20 cellular contexts compared by ENCODE assay signal in genomic region chr7:35415411-35415822, GRCh38.
"Had no signal": no experiment of that assay in that cellular context is flagged by ENCODE, and none has a peak within 500 bp of the region (broad histone marks: within the 10 kb centered on the region; RNA-seq: fewer than 3 reads in every experiment).

No MANE protein-coding gene starts in this region.

- H2AFZ ChIP-seq: neural progenitor cell had no signal

- H3K9me3 ChIP-seq: body of pancreas, lower lobe of right lung, tibial artery, uterus had no signal

- H3K27ac ChIP-seq: body of pancreas, cardiac muscle cell, lower lobe of right lung, neural progenitor cell, tibial artery, uterus had no signal

- H3K4me1 ChIP-seq: body of pancreas, lower lobe of right lung, neural progenitor cell, tibial artery, uterus had no signal

- H3K27me3 ChIP-seq: body of pancreas, cardiac muscle cell, tibial artery, uterus had no signal

- H3K36me3 ChIP-seq: cardiac muscle cell, lower lobe of right lung, neural progenitor cell, tibial artery, uterus had no signal

- ATAC-seq: activated T-cell treated with anti-CD3 and anti-CD28 coated beads, Interleukin-2, amount 50 U/mL, for 72 hours; body of pancreas; left colon; lower lobe of right lung; naive thymus-derived CD8-positive, alpha-beta T cell; T-helper 17 cell had no signal

- H3K4me2 ChIP-seq: neural progenitor cell had no signal

- H3K9ac ChIP-seq: neural progenitor cell had no signal

- H3K4me3 ChIP-seq: body of pancreas, cardiac muscle cell, lower lobe of right lung, neural progenitor cell, tibial artery, uterus had no signal

- DNase-seq: activated B cell treated with CpG ODN at 0.5 μM for 24 hours; activated CD4-positive, alpha-beta memory T cell treated with anti-CD3 and anti-CD28 coated beads, Interleukin-2, amount 10 ng/mL, durations not matched to agents 7 days and 5 days; activated CD4-positive, alpha-beta T cell treated with anti-CD3 and anti-CD28 coated beads for 4 hours; activated effector memory CD4-positive, alpha-beta T cell treated with anti-CD3 and anti-CD28 coated beads, Interleukin-2, amount 50 U/mL, for 16 hours; activated naive CD4-positive, alpha-beta T cell treated with anti-CD3 and anti-CD28 coated beads, Interleukin-2, amount 10 ng/mL, durations not matched to agents 7 days and 5 days; activated T-cell treated with anti-CD3 and anti-CD28 coated beads, Interleukin-2, amount 50 U/mL, for 72 hours; body of pancreas; foreskin melanocyte; glutamatergic neuron; islet precursor cell; left colon; lower lobe of right lung; naive thymus-derived CD8-positive, alpha-beta T cell; retina; stimulated activated CD4-positive, alpha-beta T cell treated with anti-CD3 and anti-CD28 coated beads, Interleukin-1b, Interleukin-23, amount 100 ng/mL, for 48 hours; T-helper 17 cell; tibial artery; uterus had no signal
